25 cellular contexts compared by ENCODE assay signal in genomic region chr6:19039287-19039686, GRCh38.
"Had no signal": no experiment of that assay in that cellular context is flagged by ENCODE, and none has a peak within 500 bp of the region (broad histone marks: within the 10 kb centered on the region; RNA-seq: fewer than 3 reads in every experiment).

No MANE protein-coding gene starts in this region.

- H3K36me3 ChIP-seq: stomach, suprapubic skin, thoracic aorta, thyroid gland, tibial artery, tibial nerve, transverse colon, upper lobe of right lung, uterus, vagina had no signal

- ATAC-seq: stimulated activated effector memory CD8-positive, alpha-beta T cell treated with anti-CD3 and anti-CD28 coated beads, Interleukin-12 subunit alpha, Interleukin-12 subunit beta, amount 100 ng/mL, for 72 hours; stimulated activated memory B cell treated with anti-CD40 and anti-IgM and Interleukin-4, amounts not matched to agents 10 μg/mL and 1 μg/mL and 100 μg/mL, for 72 hours; stimulated activated naive B cell treated with anti-CD40 and anti-IgM and Interleukin-4, amounts not matched to agents 10 μg/mL and 1 μg/mL and 100 μg/mL, for 72 hours; stimulated activated naive CD8-positive, alpha-beta T cell treated with anti-CD3 and anti-CD28 coated beads, Interleukin-15, amount 100 ng/mL, for 72 hours; stimulated activated naive CD8-positive, alpha-beta T cell treated with anti-CD3 and anti-CD28 coated beads, Interleukin-15, Interleukin-2, amounts not matched to agents 100 U/mL and 50 U/mL, for 24 hours; upper lobe of right lung had no signal

- H3K4me3 ChIP-seq: stomach, suprapubic skin, testis, thoracic aorta, thyroid gland, tibial artery, tibial nerve, transverse colon, upper lobe of right lung, uterus, vagina had no signal

- H3K27ac ChIP-seq: stomach, suprapubic skin, testis, thoracic aorta, thyroid gland, tibial artery, tibial nerve, transverse colon, upper lobe of right lung, uterus, vagina had no signal

- H3K9me3 ChIP-seq: stomach, suprapubic skin, testis, thoracic aorta, thyroid gland, tibial artery, tibial nerve, transverse colon, upper lobe of right lung, uterus, vagina had no signal

- H3K27me3 ChIP-seq: stomach, suprapubic skin, testis, thyroid gland, tibial artery, tibial nerve, transverse colon, upper lobe of right lung, uterus, vagina had no signal

- DNase-seq: stimulated activated CD4-positive, alpha-beta T cell treated with anti-CD3 and anti-CD28 coated beads, Interleukin-2, amount 100 ng/mL, for 48 hours; stimulated activated CD4-positive, alpha-beta T cell treated with anti-CD3 and anti-CD28 coated beads, Interleukin-4, amount 100 ng/mL, for 1 hour; stimulated activated CD4-positive, alpha-beta T cell treated with anti-CD3 and anti-CD28 coated beads, Interleukin-4, amount 100 ng/mL, for 24 hours; stimulated activated CD4-positive, alpha-beta T cell treated with anti-CD3 and anti-CD28 coated beads, Interleukin-4, amount 100 ng/mL, for 4 hours; stimulated activated CD8-positive, alpha-beta memory T cell treated with anti-CD3 and anti-CD28 coated beads, Interleukin-4, amount 100 ng/mL, for 48 hours; stimulated activated naive B cell treated with anti-CD40 and anti-IgM and Interleukin-4, amounts not matched to agents 10 μg/mL and 1 μg/mL and 100 μg/mL, for 72 hours; stimulated activated naive CD4-positive, alpha-beta T cell; stimulated activated naive CD4-positive, alpha-beta T cell treated with Interleukin-2 at 50 U/mL for 16 hours; stimulated activated naive CD8-positive, alpha-beta T cell treated with anti-CD3 and anti-CD28 coated beads, Interleukin-15, amount 100 ng/mL, for 72 hours; stimulated activated naive CD8-positive, alpha-beta T cell treated with anti-CD3 and anti-CD28 coated beads, Interleukin-15, Interleukin-2, amounts not matched to agents 100 U/mL and 50 U/mL, for 24 hours; stomach; substantia nigra; testis; thyroid gland; tibial artery; transverse colon; trophoblast cell; upper lobe of right lung; uterus had no signal
